Comparison of ENCODE assay signal across 22 cellular contexts in genomic region chr2:33166287-33166881, GRCh38.
DNase-seq lines count a peak whose midpoint lies in the region; ATAC-seq and TF ChIP-seq lines count a peak whose summit lies in the region.
"Had no signal": no experiment of that assay in that cellular context is flagged by ENCODE, and none has a peak within 500 bp of the region (broad histone marks: within the 10 kb centered on the region; RNA-seq: fewer than 3 reads in every experiment).

No MANE protein-coding gene starts in this region.

- H3K27ac Mint-ChIP-seq in mesothelial cell of epicardium, result peak overlapping the region; percentile 61
- H3K27ac Mint-ChIP-seq: natural killer cell; progenitor cell of endocrine pancreas; stimulated activated memory B cell treated with anti-CD40 and anti-IgM and Interleukin-4, amounts not matched to agents 10 μg/mL and 1 μg/mL and 100 μg/mL, for 72 hours had no signal

- H3K9me3 Mint-ChIP-seq in mesothelial cell of epicardium, result no peaks in the 10 kb centered on the region
- H3K9me3 Mint-ChIP-seq: natural killer cell; stimulated activated memory B cell treated with anti-CD40 and anti-IgM and Interleukin-4, amounts not matched to agents 10 μg/mL and 1 μg/mL and 100 μg/mL, for 72 hours had no signal

- H3K4me1 Mint-ChIP-seq in mesothelial cell of epicardium, result peaks cover 13% of the 10 kb centered on the region
- H3K4me1 Mint-ChIP-seq: natural killer cell; stimulated activated memory B cell treated with anti-CD40 and anti-IgM and Interleukin-4, amounts not matched to agents 10 μg/mL and 1 μg/mL and 100 μg/mL, for 72 hours had no signal

- ATAC-seq in HG02884 (IDR thresholded peaks at IDR 0.05; ENCODE audit: unreplicated experiment), result no peak
- ATAC-seq: HCT116; natural killer cell; stimulated activated memory B cell treated with anti-CD40 and anti-IgM and Interleukin-4, amounts not matched to agents 10 μg/mL and 1 μg/mL and 100 μg/mL, for 72 hours; upper lobe of right lung had no signal

- H3K4me3 Mint-ChIP-seq in mesothelial cell of epicardium, result no peak overlapping the region
- H3K4me3 Mint-ChIP-seq: natural killer cell; stimulated activated memory B cell treated with anti-CD40 and anti-IgM and Interleukin-4, amounts not matched to agents 10 μg/mL and 1 μg/mL and 100 μg/mL, for 72 hours had no signal

- H3K36me3 Mint-ChIP-seq in mesothelial cell of epicardium, result peaks cover 6% of the 10 kb centered on the region
- H3K36me3 Mint-ChIP-seq: natural killer cell; stimulated activated memory B cell treated with anti-CD40 and anti-IgM and Interleukin-4, amounts not matched to agents 10 μg/mL and 1 μg/mL and 100 μg/mL, for 72 hours had no signal

- no peaks in the 10 kb centered on the region for H3K27me3 Mint-ChIP-seq in mesothelial cell of epicardium (ENCODE audit: low read depth)
- H3K27me3 Mint-ChIP-seq: progenitor cell of endocrine pancreas had no signal

- DNase-seq in AG09309 (ENCODE audit: low read depth) (peak; percentile 68), LNCaP clone FGC (ENCODE audit: low read depth) (peak; percentile 55), coronary artery (ENCODE audit: low spot score) (no peak), mesothelial cell of epicardium (ENCODE audit: low spot score in 2 of 2, unreplicated experiment in 2 of 2) (no peak), NCI-H510A treated with DMSO at 0.1 percent for 48 hours (lab: John Stamatoyannopoulos, UW) (no peak), SHP77 treated with DMSO at 0.1 percent for 48 hours (lab: John Stamatoyannopoulos, UW) (no peak), iPS-NIHi7 (ENCODE audit: extremely low spot score) (no peak)
- DNase-seq: ACHN, activated gamma-delta T cell treated with Interleukin-2 at 50 U/mL for 16 hours, Caco-2, dorsolateral prefrontal cortex, natural killer cell, NCI-H2029, NCI-H526, SJCRH30, T-helper 9 cell, upper lobe of right lung had no signal

- H3K4me3 ChIP-seq in AG09309 (ENCODE audit: control insufficient read depth, low read depth, low read length) (no peak overlapping the region), LNCaP clone FGC (ENCODE audit: low read depth, low read length) (no peak overlapping the region), coronary artery (peak overlapping the region; percentile 19)
- H3K4me3 ChIP-seq: dorsolateral prefrontal cortex, lung, SJCRH30, upper lobe of right lung had no signal

- H3K27ac ChIP-seq in coronary artery, result peak overlapping the region; percentile 47 to 73
- H3K27ac ChIP-seq: dorsolateral prefrontal cortex, SJCRH30, upper lobe of right lung had no signal

- TF ChIP-seq CTCF in AG09309 (IDR thresholded peaks at IDR 0.05; ENCODE audit: control insufficient read depth, insufficient read depth, low read depth, low read length, missing control alignments), result no peak
- TF ChIP-seq CTCF in LNCaP clone FGC (IDR thresholded peaks at IDR 0.05; ENCODE audit: control insufficient read depth, extremely low read depth, insufficient read depth), result no peak
- no peak for TF ChIP-seq CTCF in coronary artery (IDR thresholded peaks at IDR 0.05)
- TF ChIP-seq CTCF in mesothelial cell of epicardium (IDR thresholded peaks at IDR 0.05; ENCODE audit: unreplicated experiment), result no peak

Comparison
In these comparisons a context has a peak if more than half of its experiments do, and no peak if none do; other contexts are left out.
1. DNase-seq: peak in AG09309 (single experiment) and LNCaP clone FGC (single experiment); none in coronary artery (single experiment), mesothelial cell of epicardium (0 of 2), NCI-H510A treated with DMSO at 0.1 percent for 48 hours (single experiment), SHP77 treated with DMSO at 0.1 percent for 48 hours (single experiment) and iPS-NIHi7 (single experiment).